13 cellular contexts compared by ENCODE assay signal in genomic region chr1:110873856-110874255, GRCh38. TPM values are rescaled to one million over a fixed set of nuclear protein-coding genes. Genes with fewer than 3 reads are reported as not detected.
DNase-seq lines count a peak whose midpoint lies in the region; ATAC-seq and TF ChIP-seq lines count a peak whose summit lies in the region.
"Had no signal": no experiment of that assay in that cellular context is flagged by ENCODE, and none has a peak within 500 bp of the region (broad histone marks: within the 10 kb centered on the region; RNA-seq: fewer than 3 reads in every experiment).

No MANE protein-coding gene starts in this region.

- H3K9me3 ChIP-seq in OCI-LY1 (ENCODE audit: low read length) (no peaks in the 10 kb centered on the region), endodermal cell (ENCODE audit: control insufficient read depth, low read length) (no peaks in the 10 kb centered on the region), adrenal gland (replicated peaks in 1 of 3) (no peaks in the 10 kb centered on the region)

- H2AFZ ChIP-seq in OCI-LY1 (ENCODE audit: low read length) = no peak overlapping the region

- no peaks in the 10 kb centered on the region for H3K9me3 Mint-ChIP-seq in endodermal cell

- H3K79me2 ChIP-seq in OCI-LY1 (ENCODE audit: insufficient read depth, low read length) = peaks cover 60% of the 10 kb centered on the region

- H3K27ac ChIP-seq in OCI-LY1 (ENCODE audit: low read depth, low read length, poor library complexity, severe bottlenecking) (peak overlapping the region; percentile 97), endodermal cell (ENCODE audit: low read depth, low read length) (no peak overlapping the region), adrenal gland (peak overlapping the region in 2 of 5 donors; percentile 27 to 89)

- H3K4me3 ChIP-seq in OCI-LY1 (ENCODE audit: low read depth, low read length, poor library complexity, severe bottlenecking) = peak overlapping the region; percentile 92
- H3K4me3 ChIP-seq in endodermal cell (ENCODE audit: low read length) = peak overlapping the region; percentile 47
- peak overlapping the region in 1 of 4 donors; percentile 50 for H3K4me3 ChIP-seq in adrenal gland

- H3K4me1 ChIP-seq in OCI-LY1 (ENCODE audit: insufficient read depth, low read length, severe bottlenecking) (peaks cover 67% of the 10 kb centered on the region), endodermal cell (ENCODE audit: control insufficient read depth, insufficient read depth, low read length) (peaks cover 22% of the 10 kb centered on the region), adrenal gland (replicated peaks in 1 of 2) (no peaks in the 10 kb centered on the region)

- no peak for TF ChIP-seq CTCF in OCI-LY1 (IDR thresholded peaks at IDR 0.05; ENCODE audit: low read length)
- TF ChIP-seq CTCF in endodermal cell (conservative IDR thresholded peaks at IDR 0.05) = no peak
- no peak for TF ChIP-seq CTCF in adrenal gland (IDR thresholded peaks at IDR 0.05)

- TF ChIP-seq POLR2A in adrenal gland (IDR thresholded peaks at IDR 0.05) = no peak

- DNase-seq in activated CD4-positive, alpha-beta T cell treated with anti-CD3 and anti-CD28 coated beads for 48 hours = peak; percentile 18
- no peak for DNase-seq in activated CD4-positive, alpha-beta T cell treated with anti-CD3 and anti-CD28 coated beads, Interleukin-2, amount 50 U/mL, for 48 hours
- DNase-seq in endodermal cell (no peak), HPDE6-E6E7 (ENCODE audit: extremely low spot score) (no peak), GM19240 (ENCODE audit: insufficient read length, low spot score) (no peak), adrenal gland (no peak)
- DNase-seq in stimulated activated naive CD8-positive, alpha-beta T cell treated with anti-CD3 and anti-CD28 coated beads, Interleukin-15, Interleukin-2, amounts not matched to agents 100 U/mL and 50 U/mL, for 24 hours = peak; percentile 18
- DNase-seq: activated CD8-positive, alpha-beta memory T cell treated with anti-CD3 and anti-CD28 coated beads, Interleukin-2, amount 50 U/mL, for 48 hours; dermis blood vessel endothelial cell; NCI-H226 had no signal

- H3K4me2 ChIP-seq in OCI-LY1 (ENCODE audit: low read length) = peak overlapping the region; percentile 99

- H4K20me1 ChIP-seq in OCI-LY1 (ENCODE audit: insufficient read depth, low read length) = no peaks in the 10 kb centered on the region

- H3K27me3 ChIP-seq in OCI-LY1 (ENCODE audit: insufficient read depth, low read length) (no peaks in the 10 kb centered on the region), endodermal cell (ENCODE audit: control insufficient read depth, insufficient read depth, low read length, poor library complexity, severe bottlenecking) (no peaks in the 10 kb centered on the region), adrenal gland (no peaks in the 10 kb centered on the region)

- intact Hi-C loops in adrenal gland (cut with DNase I) = no loop called here

- H3K4me1 Mint-ChIP-seq in endodermal cell = peaks cover 16% of the 10 kb centered on the region

- WGBS in endodermal cell (ENCODE audit: insufficient coverage in 1 of 2, insufficient read length in 1 of 2), 2 experiments = 95 to 96% methylated on average over 2 to 3 of the region's 4 CpGs
- 44 to 74% (median 59%) methylated on average over 4 of the region's 4 CpGs for WGBS in adrenal gland, 4 donors

- H3K36me3 ChIP-seq in OCI-LY1 (ENCODE audit: insufficient read depth, low read length) (peaks cover 19% of the 10 kb centered on the region), endodermal cell (ENCODE audit: control insufficient read depth, insufficient read depth, low read length) (no peaks in the 10 kb centered on the region), adrenal gland (replicated peaks in 1 of 2) (no peaks in the 10 kb centered on the region)

- H3K9ac ChIP-seq in OCI-LY1 (ENCODE audit: low read length) (peak overlapping the region; percentile 96), endodermal cell (ENCODE audit: extremely low read depth, low read length, poor library complexity, severe bottlenecking) (no peak overlapping the region)

- no peaks in the 10 kb centered on the region for H3K27me3 Mint-ChIP-seq in endodermal cell (ENCODE audit: insufficient read depth)

- H3F3A ChIP-seq in OCI-LY1 (ENCODE audit: insufficient read depth, low read length) = no peaks in the 10 kb centered on the region

- no peak overlapping the region for H3K27ac Mint-ChIP-seq in endodermal cell

- H3K9me2 ChIP-seq in OCI-LY1 (ENCODE audit: low read depth, low read length) = no peaks in the 10 kb centered on the region

- ATAC-seq in stimulated activated naive CD8-positive, alpha-beta T cell treated with anti-CD3 and anti-CD28 coated beads, Interleukin-15, Interleukin-2, amounts not matched to agents 100 U/mL and 50 U/mL, for 24 hours = peak; percentile 24
- ATAC-seq: SK-N-SH treated with all-trans-retinoic acid at 6 μM for 48 hours had no signal

- no peak overlapping the region for H3K4me3 Mint-ChIP-seq in endodermal cell

- no peaks in the 10 kb centered on the region for H3K36me3 Mint-ChIP-seq in endodermal cell (ENCODE audit: low read depth)

RNA-seq across cellular contexts. Expression of gene CD53, which starts 0.9 kb away (rescaled TPM):
- total RNA-seq in endodermal cell = not detected
- polyA plus RNA-seq in endodermal cell (2013, experiment 1 of 2) = 0.43 TPM
- not detected for polyA plus RNA-seq in endodermal cell (2013, experiment 2 of 2)
- 10 to 100 TPM; 11.9 to 99.1 (median 58.0) TPM for total RNA-seq in adrenal gland
- 10 to 100 TPM; 19.9 to 36.4 (median 21.2) TPM for polyA plus RNA-seq in adrenal gland
- total RNA-seq: dermis blood vessel endothelial cell, HT-29 had no signal

Comparison
In these comparisons a context has a peak if more than half of its experiments do, and no peak if none do; other contexts are left out.
1. DNase-seq: peak in activated CD4-positive, alpha-beta T cell treated with anti-CD3 and anti-CD28 coated beads for 48 hours (single experiment) and stimulated activated naive CD8-positive, alpha-beta T cell treated with anti-CD3 and anti-CD28 coated beads, Interleukin-15, Interleukin-2, amounts not matched to agents 100 U/mL and 50 U/mL, for 24 hours (single experiment); none in activated CD4-positive, alpha-beta T cell treated with anti-CD3 and anti-CD28 coated beads, Interleukin-2, amount 50 U/mL, for 48 hours (0 of 2), endodermal cell (single experiment), HPDE6-E6E7 (single experiment), GM19240 (single experiment) and adrenal gland (0 of 7).
2. RNA of gene CD53, which starts 0.9 kb away (total RNA-seq): 11.9 to 99.1 TPM in adrenal gland; not detected in endodermal cell; every median in the first group is over 10 times any median in the second.